18 cellular contexts compared by ENCODE assay signal in genomic region chr6:1713016-1713600, GRCh38.
A peak's percentile ranks its signal among the peaks of the same experiment; 100 is the strongest.
DNase-seq lines count a peak whose midpoint lies in the region; ATAC-seq, FAIRE-seq and TF ChIP-seq lines count a peak whose summit lies in the region.
"Had no signal": no experiment of that assay in that cellular context is flagged by ENCODE, and none has a peak within 500 bp of the region (broad histone marks: within the 10 kb centered on the region; RNA-seq: fewer than 3 reads in every experiment).

No MANE protein-coding gene starts in this region.

- no peak overlapping the region for H2BK120ac ChIP-seq in neuronal stem cell (ENCODE audit: low read depth, low read length)

- H2BK15ac ChIP-seq in neuronal stem cell (ENCODE audit: low read length), result no peak overlapping the region

- CTCF ChIA-PET in WTC11 (lab: Charles Lee), result no interaction called here

- no peaks in the 10 kb centered on the region for H3K27me3 ChIP-seq in neuronal stem cell (ENCODE audit: control insufficient read depth in 3 of 3, insufficient read depth in 3 of 3, low read depth in 1 of 3, low read length in 3 of 3)
- H3K27me3 ChIP-seq: BLaER1 treated with 17β-estradiol and CSF1 and Interleukin-3, amounts not matched to agents 10 nM and 100 nM had no signal

- no CpG with 5 or more reads among the region's 16 CpGs for WGBS in neuronal stem cell (ENCODE audit: extremely low coverage in 2 of 2, insufficient read length in 2 of 2, insufficient replicate concordance in 1 of 2), 2 donors

- no peak overlapping the region for H3K9ac ChIP-seq in neuronal stem cell (ENCODE audit: low read depth, low read length, poor library complexity)
- H3K9ac ChIP-seq: BLaER1 treated with 17β-estradiol and CSF1 and Interleukin-3, amounts not matched to agents 10 nM and 100 nM had no signal

- no peak overlapping the region for H3K4me3 Mint-ChIP-seq in WTC11
- H3K4me3 Mint-ChIP-seq: B cell; CD8-positive, alpha-beta T cell; GM23338 had no signal

- no peak overlapping the region for H2AFZ ChIP-seq in neuronal stem cell (ENCODE audit: low read length)
- H2AFZ ChIP-seq: GM23338 had no signal

- peak overlapping the region; percentile 15 for H3K18ac ChIP-seq in neuronal stem cell (ENCODE audit: low read length)

- H3K36me3 Mint-ChIP-seq in WTC11, result no peaks in the 10 kb centered on the region

- peaks cover 2 to 15% of the 10 kb centered on the region in 2 donors for H3K4me1 ChIP-seq in neuronal stem cell (ENCODE audit: control insufficient read depth in 2 of 2, insufficient read depth in 1 of 2, low read depth in 1 of 2, low read length in 2 of 2)

- no peak overlapping the region for H3K4ac ChIP-seq in neuronal stem cell (ENCODE audit: low read length)

- H4K91ac ChIP-seq in neuronal stem cell (ENCODE audit: low read depth, low read length, poor library complexity), result no peak overlapping the region

- no peaks in the 10 kb centered on the region for H3K9me3 ChIP-seq in neuronal stem cell (replicated peaks in 1 of 2; ENCODE audit: control insufficient read depth in 2 of 2, insufficient read depth in 1 of 2, low read depth in 1 of 2, low read length in 2 of 2)
- H3K9me3 ChIP-seq: BLaER1 treated with 17β-estradiol and CSF1 and Interleukin-3, amounts not matched to agents 10 nM and 100 nM had no signal

- no peak overlapping the region for H4K8ac ChIP-seq in neuronal stem cell (ENCODE audit: low read depth, low read length)

- H3K9me3 Mint-ChIP-seq in WTC11, result no peaks in the 10 kb centered on the region
- H3K9me3 Mint-ChIP-seq: CD8-positive, alpha-beta T cell; GM23338 had no signal

- POLR2A ChIA-PET in WTC11 (lab: Charles Lee), result no interaction called here

- H3K4me2 ChIP-seq in neuronal stem cell (ENCODE audit: insufficient read depth, low read length, poor library complexity, severe bottlenecking), result no peak overlapping the region
- H3K4me2 ChIP-seq: BLaER1 treated with 17β-estradiol and CSF1 and Interleukin-3, amounts not matched to agents 10 nM and 100 nM; GM23338 had no signal

- H2AK5ac ChIP-seq in neuronal stem cell (ENCODE audit: low read depth, low read length), result peak overlapping the region; percentile 48

- no peaks in the 10 kb centered on the region for H3K36me3 ChIP-seq in neuronal stem cell (replicated peaks in 1 of 2; ENCODE audit: control insufficient read depth in 2 of 2, insufficient read depth in 2 of 2, low read length in 2 of 2)
- H3K36me3 ChIP-seq: BLaER1 treated with 17β-estradiol and CSF1 and Interleukin-3, amounts not matched to agents 10 nM and 100 nM had no signal

- no peak overlapping the region for H3K27ac Mint-ChIP-seq in WTC11
- H3K27ac Mint-ChIP-seq: B cell; CD8-positive, alpha-beta T cell; GM23338 had no signal

- H2BK5ac ChIP-seq in neuronal stem cell (ENCODE audit: low read length), result no peak overlapping the region

- no peak for ATAC-seq in WTC11
- ATAC-seq: CD8-positive, alpha-beta T cell; GM23338; HCT116 had no signal

- FAIRE-seq in GM19239 (lab: Jason Lieb, UNC), result no peak
- FAIRE-seq: GM12892, GM18507 had no signal

- H3K4me3 ChIP-seq in neuronal stem cell (ENCODE audit: low read length in 2 of 2), result no peak overlapping the region
- H3K4me3 ChIP-seq: BLaER1 treated with 17β-estradiol and CSF1 and Interleukin-3, amounts not matched to agents 10 nM and 100 nM; GM23338 had no signal

- no peaks in the 10 kb centered on the region for H3K79me1 ChIP-seq in neuronal stem cell (ENCODE audit: low read depth, low read length)

- no peak overlapping the region for H3K23ac ChIP-seq in neuronal stem cell (ENCODE audit: low read depth, low read length, poor library complexity)

- DNase-seq in SW480 (ENCODE audit: low spot score) (peak; percentile 73), ecto neural progenitor cell (ENCODE audit: low spot score) (peak; percentile 28), neuronal stem cell (ENCODE audit: low spot score) (no peak), D341Med (ENCODE audit: low spot score) (no peak), WTC11 (ENCODE audit: low spot score) (no peak), GM19239 (ENCODE audit: insufficient read length, low spot score) (no peak)
- DNase-seq in NK-92 treated with Interleukin-12 subunit alpha and Interleukin-12 subunit beta, amount 100 ng/mL, for 24 hours (lab: John Stamatoyannopoulos, UW), result no peak
- DNase-seq: Calu3; CD8-positive, alpha-beta T cell; DMS 273 treated with DMSO at 0.1 percent for 48 hours; GDM1; H7 had no signal

- no peak overlapping the region for H2BK12ac ChIP-seq in neuronal stem cell (ENCODE audit: low read length)

- no peak for TF ChIP-seq CTCF in WTC11 (IDR thresholded peaks at IDR 0.05)

- H3K14ac ChIP-seq in neuronal stem cell (ENCODE audit: low read length), result no peak overlapping the region

- H3K4me1 Mint-ChIP-seq in WTC11, result peaks cover 3% of the 10 kb centered on the region
- H3K4me1 Mint-ChIP-seq: B cell had no signal

- H3K27me3 Mint-ChIP-seq in WTC11 (ENCODE audit: low read depth), result no peaks in the 10 kb centered on the region
- H3K27me3 Mint-ChIP-seq: B cell had no signal

- no peak overlapping the region for H3K27ac ChIP-seq in neuronal stem cell (replicated peaks; ENCODE audit: low read length)
- H3K27ac ChIP-seq: BLaER1 treated with 17β-estradiol and CSF1 and Interleukin-3, amounts not matched to agents 10 nM and 100 nM had no signal

TF ChIP-seq in WTC11, 78 proteins besides CTCF, POLR2A, EP300 and RAD21:
- no peak for TF ChIP-seq ZNF281 (CRISPR knock-in tag; IDR thresholded peaks at IDR 0.05)
- no peak for TF ChIP-seq NR1H2 (CRISPR knock-in tag; IDR thresholded peaks at IDR 0.05)
- TF ChIP-seq CREM (CRISPR knock-in tag; IDR thresholded peaks at IDR 0.05), result no peak
- TF ChIP-seq JAZF1 (CRISPR knock-in tag; IDR thresholded peaks at IDR 0.05), result no peak
- TF ChIP-seq NFYB (CRISPR knock-in tag; conservative IDR thresholded peaks at IDR 0.05; ENCODE audit: low read depth), result no peak
- TF ChIP-seq ZNF423 (CRISPR knock-in tag; IDR thresholded peaks at IDR 0.05), result no peak
- TF ChIP-seq EMX1 (CRISPR knock-in tag; IDR thresholded peaks at IDR 0.05), result no peak
- no peak for TF ChIP-seq OVOL2 (CRISPR knock-in tag; IDR thresholded peaks at IDR 0.05; ENCODE audit: borderline replicate concordance)
- no peak for TF ChIP-seq MYBL2 (CRISPR knock-in tag; IDR thresholded peaks at IDR 0.05)
- TF ChIP-seq ATF3 (CRISPR knock-in tag; conservative IDR thresholded peaks at IDR 0.05), result no peak

Comparison
In these comparisons a context has a peak if more than half of its experiments do, and no peak if none do; other contexts are left out.
1. DNase-seq: peak in SW480 (single experiment) and ecto neural progenitor cell (single experiment); none in neuronal stem cell (single experiment), D341Med (single experiment), NK-92 treated with Interleukin-12 subunit alpha and Interleukin-12 subunit beta, amount 100 ng/mL, for 24 hours (single experiment), WTC11 (single experiment) and GM19239 (single experiment).